Comparison of ENCODE assay signal across 9 cellular contexts in the genomic region with DNA sequence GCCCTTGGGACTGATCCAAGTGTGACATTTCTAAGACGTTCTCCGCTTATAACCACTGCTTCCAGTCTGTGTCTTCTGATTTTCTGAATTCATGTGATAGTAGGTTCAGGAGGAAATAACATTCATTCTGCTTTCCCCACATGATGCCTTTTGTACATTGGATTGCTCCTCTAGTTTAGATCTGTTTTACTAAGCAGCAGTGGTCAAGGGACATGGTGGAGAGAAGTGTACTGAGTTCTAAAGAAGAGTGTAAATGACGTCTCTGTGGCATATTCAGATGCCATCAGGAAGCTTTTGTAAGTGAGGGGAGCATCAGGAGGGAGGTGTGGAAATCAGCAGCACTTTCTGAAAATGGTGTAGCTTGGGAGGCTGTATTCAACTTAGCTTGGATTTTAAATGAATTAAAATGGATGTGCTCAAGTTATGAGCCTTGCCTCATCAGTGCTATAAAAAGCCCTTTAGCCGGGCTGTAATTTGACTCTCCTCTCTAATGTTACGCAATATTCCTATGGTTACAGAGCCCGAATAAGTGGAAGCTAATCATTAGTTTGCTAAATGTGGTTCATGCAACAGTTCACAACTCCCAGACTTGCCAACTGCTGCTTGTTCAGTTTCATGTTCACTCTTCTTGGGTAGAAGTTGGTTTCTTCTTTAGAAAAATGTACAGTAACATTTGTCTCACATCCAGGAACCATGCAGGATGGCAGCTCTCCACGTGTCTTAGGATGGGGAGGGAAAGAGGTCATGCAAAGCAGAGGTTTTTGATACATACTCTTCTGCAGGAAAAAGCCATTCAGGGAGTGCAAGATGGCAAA.
DNase-seq lines count a peak whose midpoint lies in the region; TF ChIP-seq lines count a peak whose summit lies in the region.
"Had no signal": no experiment of that assay in that cellular context is flagged by ENCODE, and none has a peak within 500 bp of the region (broad histone marks: within the 10 kb centered on the region; RNA-seq: fewer than 3 reads in every experiment).

No MANE protein-coding gene starts in this region.

- no peak overlapping the region for H3K4me3 Mint-ChIP-seq in CD4-positive, alpha-beta memory T cell

- CTCF ChIA-PET in CD4-positive, alpha-beta memory T cell (lab: Charles Lee; ENCODE audit: partially characterized antibody): interaction anchor here (1.2 kb wide), 1 partner anchor 14 kb away, joined by 3 read pairs; no protein-coding TSS in a partner anchor

- H3K4me1 Mint-ChIP-seq in CD4-positive, alpha-beta memory T cell: peaks cover 23 to 38% (median 35%) of the 10 kb centered on the region in 4 donors

- no peaks in the 10 kb centered on the region for H3K27me3 Mint-ChIP-seq in CD4-positive, alpha-beta memory T cell

- DNase-seq in DMS153 (lab: John Stamatoyannopoulos, UW) (peak; percentile 62), LHCN-M2 (ENCODE audit: low read depth) (peak; percentile 89), SHP77 treated with DMSO at 0.1 percent for 48 hours (lab: John Stamatoyannopoulos, UW) (peak; percentile 79), glomerular visceral epithelial cell (ENCODE audit: extremely low spot score) (peak; percentile 80), smooth muscle cell (lab: John Stamatoyannopoulos, UW; ENCODE audit: unreplicated experiment) (no peak), substantia nigra (lab: John Stamatoyannopoulos, UW) (no peak), testis (no peak)
- DNase-seq in CD4-positive, alpha-beta memory T cell: no peak

- no peaks in the 10 kb centered on the region for H3K79me2 ChIP-seq in smooth muscle cell (ENCODE audit: low read depth)

- H3K9me3 ChIP-seq in smooth muscle cell (replicated peaks; ENCODE audit: low read depth) (no peaks in the 10 kb centered on the region), testis (no peaks in the 10 kb centered on the region)
- H3K9me3 ChIP-seq in CD4-positive, alpha-beta memory T cell (ENCODE audit: control insufficient read depth in 1 of 2, low read length in 2 of 2): no peaks in the 10 kb centered on the region

- no peaks in the 10 kb centered on the region for H4K20me1 ChIP-seq in smooth muscle cell (ENCODE audit: low read depth)

- H2AFZ ChIP-seq in smooth muscle cell (ENCODE audit: low read depth): peak overlapping the region; percentile 53

- no peak for TF ChIP-seq POLR2A in testis (IDR thresholded peaks at IDR 0.05)

- H3K27ac ChIP-seq in smooth muscle cell (ENCODE audit: low read depth): peak overlapping the region; percentile 80
- no peak overlapping the region for H3K27ac ChIP-seq in CD4-positive, alpha-beta memory T cell (ENCODE audit: low read depth, low read length)
- H3K27ac ChIP-seq in substantia nigra (ENCODE audit: low read depth, low read length, poor library complexity, severe bottlenecking): no peak overlapping the region
- no peak overlapping the region for H3K27ac ChIP-seq in testis
- H3K27ac ChIP-seq: epithelial cell of prostate had no signal

- H3K36me3 ChIP-seq in smooth muscle cell (ENCODE audit: low read depth) (no peaks in the 10 kb centered on the region), testis (ENCODE audit: low read depth, missing control alignments) (no peaks in the 10 kb centered on the region)
- H3K36me3 ChIP-seq in CD4-positive, alpha-beta memory T cell (ENCODE audit: insufficient read depth, low read length): no peaks in the 10 kb centered on the region

- peaks cover 0 to 2% (median 0%) of the 10 kb centered on the region in 8 donors for H3K9me3 Mint-ChIP-seq in CD4-positive, alpha-beta memory T cell

- H3K36me3 Mint-ChIP-seq in CD4-positive, alpha-beta memory T cell: peaks cover 19 to 36% of the 10 kb centered on the region in 2 donors

- H3K4me3 ChIP-seq in smooth muscle cell: no peak overlapping the region
- H3K4me3 ChIP-seq in CD4-positive, alpha-beta memory T cell (ENCODE audit: low read length in 2 of 2): no peak overlapping the region
- no peak overlapping the region for H3K4me3 ChIP-seq in testis

- peaks cover 19% of the 10 kb centered on the region for H3K4me1 ChIP-seq in smooth muscle cell (ENCODE audit: low read depth)
- peaks cover 23% of the 10 kb centered on the region for H3K4me1 ChIP-seq in CD4-positive, alpha-beta memory T cell (ENCODE audit: insufficient read depth, low read length)
- H3K4me1 ChIP-seq in testis: peaks cover 19% of the 10 kb centered on the region

- H3K4me2 ChIP-seq in smooth muscle cell: peak overlapping the region; percentile 69

- POLR2A ChIA-PET in CD4-positive, alpha-beta memory T cell (lab: Charles Lee; ENCODE audit: partially characterized antibody): no interaction called here

- no peak for TF ChIP-seq CTCF in smooth muscle cell (IDR thresholded peaks at IDR 0.05; ENCODE audit: borderline replicate concordance, insufficient read depth, poor library complexity, severe bottlenecking)
- TF ChIP-seq CTCF in testis (IDR thresholded peaks at IDR 0.05): no peak

- WGBS in smooth muscle cell (ENCODE audit: low lambda C conversion rate): 28% methylated on average over 7 of the region's 7 CpGs
- 46 to 61% methylated on average over 6 to 7 of the region's 7 CpGs for WGBS in testis, 2 donors

- peak overlapping the region; percentile 40 for H3K9ac ChIP-seq in smooth muscle cell (ENCODE audit: low read depth)

- no peaks in the 10 kb centered on the region for H3K27me3 ChIP-seq in smooth muscle cell (ENCODE audit: low read depth)
- no peaks in the 10 kb centered on the region for H3K27me3 ChIP-seq in CD4-positive, alpha-beta memory T cell (ENCODE audit: insufficient read depth, low read length)
- H3K27me3 ChIP-seq in testis: no peaks in the 10 kb centered on the region

- H3F3A ChIP-seq in smooth muscle cell (ENCODE audit: low read depth): no peaks in the 10 kb centered on the region

- peak overlapping the region in 1 of 7 donors; percentile 39 for H3K27ac Mint-ChIP-seq in CD4-positive, alpha-beta memory T cell

- intact Hi-C loops in CD4-positive, alpha-beta memory T cell (cut with micrococcal nuclease): no loop called here
- intact Hi-C loops in testis (cut with DNase I; ENCODE audit: low total_unique reads): no loop called here

Comparison
In these comparisons a context has a peak if more than half of its experiments do, and no peak if none do; other contexts are left out.
1. DNase-seq: peak in DMS153 (single experiment), LHCN-M2 (single experiment), SHP77 treated with DMSO at 0.1 percent for 48 hours (single experiment) and glomerular visceral epithelial cell (single experiment); none in smooth muscle cell (single experiment), CD4-positive, alpha-beta memory T cell (0 of 5), substantia nigra (0 of 49) and testis (single experiment).